8 cellular contexts compared by ENCODE assay signal in genomic region chr13:78660130-78660857, GRCh38. TPM values are rescaled to one million over a fixed set of nuclear protein-coding genes. Genes with fewer than 3 reads are reported as not detected.
DNase-seq lines count a peak whose midpoint lies in the region; ATAC-seq and TF ChIP-seq lines count a peak whose summit lies in the region.

No MANE protein-coding gene starts in this region.

- peaks cover 32% of the 10 kb centered on the region for H3K4me1 Mint-ChIP-seq in T-helper 1 cell treated with Interleukin-12 subunit alpha and Interleukin-12 subunit beta and Interleukin-4 antibody, amounts not matched to agents 30 μg/mL and 1 μg/mL, for 36 hours (ENCODE audit: low read depth)

- H3K4me3 ChIP-seq in esophagus squamous epithelium = peak overlapping the region; percentile 73 to 97 (median 82)
- no peak overlapping the region for H3K4me3 ChIP-seq in trophoblast cell (ENCODE audit: low read depth, low read length)

- H2BK12ac ChIP-seq in trophoblast cell (ENCODE audit: low read length) = no peak overlapping the region

- intact Hi-C loops in esophagus squamous epithelium (cut with DNase I) = no loop called here
- intact Hi-C loops in posterior vena cava (cut with DNase I) = no loop called here

- no peak overlapping the region for H2BK5ac ChIP-seq in trophoblast cell (ENCODE audit: low read depth, low read length, poor library complexity)

- H3K18ac ChIP-seq in trophoblast cell (ENCODE audit: low read length) = no peak overlapping the region

- no peak overlapping the region for H2AK5ac ChIP-seq in trophoblast cell (ENCODE audit: low read length)

- H3K27me3 ChIP-seq in esophagus squamous epithelium = no peaks in the 10 kb centered on the region
- no peaks in the 10 kb centered on the region for H3K27me3 ChIP-seq in trophoblast cell (ENCODE audit: insufficient read depth, low read length)

- no peak for TF ChIP-seq CTCF in esophagus squamous epithelium (IDR thresholded peaks at IDR 0.05)

- no peak overlapping the region for H4K8ac ChIP-seq in trophoblast cell (ENCODE audit: low read depth, low read length)

- WGBS in esophagus squamous epithelium, 2 donors = 42 to 52% methylated on average over 14 to 15 of the region's 15 CpGs
- WGBS in trophoblast cell (ENCODE audit: extremely low coverage, insufficient coverage, insufficient read length) = no CpG with 5 or more reads among the region's 15 CpGs

- no peak overlapping the region for H2BK120ac ChIP-seq in trophoblast cell (ENCODE audit: insufficient read depth, low read length, poor library complexity)

- no peak for TF ChIP-seq POLR2A in esophagus squamous epithelium (IDR thresholded peaks at IDR 0.05)

- H3K4ac ChIP-seq in trophoblast cell (ENCODE audit: low read depth, low read length) = no peak overlapping the region

- H2AFZ ChIP-seq in trophoblast cell (ENCODE audit: insufficient read depth, low read length, poor library complexity) = no peak overlapping the region

- H3K9me3 ChIP-seq in esophagus squamous epithelium (no peaks in the 10 kb centered on the region), trophoblast cell (ENCODE audit: insufficient read depth, low read depth, low read length) (no peaks in the 10 kb centered on the region)

- H3K4me1 ChIP-seq in esophagus squamous epithelium (peaks cover 0 to 26% (median 6%) of the 10 kb centered on the region in 3 donors), trophoblast cell (ENCODE audit: control insufficient read depth in 1 of 2, insufficient read depth in 2 of 2, low read length in 2 of 2) (peaks cover 3 to 7% of the 10 kb centered on the region in 2 experiments)

- H3K27ac ChIP-seq in esophagus squamous epithelium (no peak overlapping the region), trophoblast cell (ENCODE audit: low read depth, low read length) (no peak overlapping the region)

- peaks cover 6% of the 10 kb centered on the region for H3K36me3 Mint-ChIP-seq in T-helper 1 cell treated with Interleukin-12 subunit alpha and Interleukin-12 subunit beta and Interleukin-4 antibody, amounts not matched to agents 30 μg/mL and 1 μg/mL, for 36 hours (ENCODE audit: low read depth)

- H3K4me2 ChIP-seq in trophoblast cell (ENCODE audit: low read length) = peak overlapping the region; percentile 80

- no peak overlapping the region for H3K14ac ChIP-seq in trophoblast cell (ENCODE audit: low read length)

- H3K4me3 Mint-ChIP-seq in T-helper 1 cell treated with Interleukin-12 subunit alpha and Interleukin-12 subunit beta and Interleukin-4 antibody, amounts not matched to agents 30 μg/mL and 1 μg/mL, for 36 hours = peak overlapping the region; percentile 97

- H3K36me3 ChIP-seq in esophagus squamous epithelium (no peaks in the 10 kb centered on the region), trophoblast cell (ENCODE audit: control insufficient read depth in 1 of 2, insufficient read depth in 2 of 2, low read length in 2 of 2) (no peaks in the 10 kb centered on the region)

- peaks cover 4% of the 10 kb centered on the region for H3K79me1 ChIP-seq in trophoblast cell (ENCODE audit: low read length)

- H3K9me3 Mint-ChIP-seq in T-helper 1 cell treated with Interleukin-12 subunit alpha and Interleukin-12 subunit beta and Interleukin-4 antibody, amounts not matched to agents 30 μg/mL and 1 μg/mL, for 36 hours = no peaks in the 10 kb centered on the region

- peak; percentile 33 for ATAC-seq in GM19328 (IDR thresholded peaks at IDR 0.05; ENCODE audit: unreplicated experiment)
- ATAC-seq in GM21367 (IDR thresholded peaks at IDR 0.05; ENCODE audit: unreplicated experiment) = no peak
- no peak for ATAC-seq in HG02571 (IDR thresholded peaks at IDR 0.05; ENCODE audit: unreplicated experiment)

- H3K27ac Mint-ChIP-seq in T-helper 1 cell treated with Interleukin-12 subunit alpha and Interleukin-12 subunit beta and Interleukin-4 antibody, amounts not matched to agents 30 μg/mL and 1 μg/mL, for 36 hours = peak overlapping the region; percentile 65

- no peak overlapping the region for H3K9ac ChIP-seq in trophoblast cell (ENCODE audit: low read length)

- DNase-seq in A172 (ENCODE audit: low spot score) = peak; percentile 8
- DNase-seq in esophagus squamous epithelium (lab: John Stamatoyannopoulos, UW) = no peak
- DNase-seq in trophoblast cell = peak in 1 of 2 donors; percentile 5
- DNase-seq in posterior vena cava (ENCODE audit: low spot score) = no peak

- no peaks in the 10 kb centered on the region for H3K27me3 Mint-ChIP-seq in T-helper 1 cell treated with Interleukin-12 subunit alpha and Interleukin-12 subunit beta and Interleukin-4 antibody, amounts not matched to agents 30 μg/mL and 1 μg/mL, for 36 hours (ENCODE audit: low read depth)

- no peak overlapping the region for H3K23ac ChIP-seq in trophoblast cell (ENCODE audit: low read length)

- no peak overlapping the region for H4K12ac ChIP-seq in trophoblast cell (ENCODE audit: low read depth, low read length)

- H3K79me2 ChIP-seq in trophoblast cell (ENCODE audit: control insufficient read depth, insufficient read depth, low read length, poor library complexity) = peaks cover 6% of the 10 kb centered on the region

- H4K91ac ChIP-seq in trophoblast cell (ENCODE audit: low read depth, low read length) = no peak overlapping the region

RNA-seq across cellular contexts. Expression of gene OBI1, which starts 1.3 kb away (rescaled TPM):
- 18.3 and 23.2 TPM in 2 replicates for total RNA-seq in A172 (2014; rRNA removed; shearing (Covaris generic))
- 1 to 10 TPM; 3.4 to 9.3 (median 7.0) TPM for total RNA-seq in esophagus squamous epithelium
- 11.4 and 12.0 TPM in 2 replicates for polyA plus RNA-seq in trophoblast cell (2013)
- total RNA-seq in posterior vena cava = 1 to 10 TPM; 8.9 to 9.1 TPM

RNA-seq across cellular contexts. Expression of gene POU4F1, which starts 56.9 kb away (rescaled TPM):
- total RNA-seq in A172 (2014; rRNA removed; shearing (Covaris generic)) = not detected in 2 replicates
- total RNA-seq in esophagus squamous epithelium (not detected), posterior vena cava (not detected)
- 0.07 and 0.08 TPM in 2 replicates for polyA plus RNA-seq in trophoblast cell (2013)
